ENCODE assay signal across 14 cellular contexts in genomic region chr13:114079601-114080536, GRCh38. TPM values are rescaled to one million over a fixed set of nuclear protein-coding genes. Genes with fewer than 3 reads are reported as not detected.
A peak's percentile ranks its signal among the peaks of the same experiment; 100 is the strongest.
DNase-seq lines count a peak whose midpoint lies in the region; ATAC-seq and TF ChIP-seq lines count a peak whose summit lies in the region.
"Had no signal": no experiment of that assay in that cellular context is flagged by ENCODE, and none has a peak within 500 bp of the region (broad histone marks: within the 10 kb centered on the region; RNA-seq: fewer than 3 reads in every experiment).

No MANE protein-coding gene starts in this region.

- H3K4me1 ChIP-seq in neuronal stem cell (ENCODE audit: control insufficient read depth in 2 of 2, insufficient read depth in 1 of 2, low read depth in 1 of 2, low read length in 2 of 2) (peaks cover 24 to 31% of the 10 kb centered on the region in 2 donors), PC-9 (replicated peaks; ENCODE audit: insufficient read depth) (peaks cover 20% of the 10 kb centered on the region)

- no peak overlapping the region for H3K4me2 ChIP-seq in neuronal stem cell (ENCODE audit: insufficient read depth, low read length, poor library complexity, severe bottlenecking)
- H3K4me2 ChIP-seq in PC-9: no peak overlapping the region; the same call in 1 of the 2 replicates

- H3K4me1 Mint-ChIP-seq in stimulated activated naive CD8-positive, alpha-beta T cell treated with anti-CD3 and anti-CD28 coated beads, Interleukin-15, amount 100 ng/mL, for 72 hours: peaks cover 66% of the 10 kb centered on the region

- H3K4ac ChIP-seq in neuronal stem cell (ENCODE audit: low read length): no peak overlapping the region

- H2AFZ ChIP-seq in neuronal stem cell (ENCODE audit: low read length) (no peak overlapping the region), PC-9 (no peak overlapping the region)

- DNase-seq in stimulated activated naive CD8-positive, alpha-beta T cell treated with anti-CD3 and anti-CD28 coated beads, Interleukin-15, amount 100 ng/mL, for 72 hours: no peak
- DNase-seq in stimulated activated naive CD8-positive, alpha-beta T cell treated with anti-CD3 and anti-CD28 coated beads, Interleukin-15, Interleukin-2, amounts not matched to agents 100 U/mL and 50 U/mL, for 24 hours: no peak
- DNase-seq in Right ventricle myocardium inferior (ENCODE audit: missing footprints) (peak; percentile 59), neuronal stem cell (ENCODE audit: low spot score) (no peak), PC-9 (no peak), NCI-H524 (lab: John Stamatoyannopoulos, UW) (no peak)
- DNase-seq: activated CD4-positive, alpha-beta T cell treated with anti-CD3 and anti-CD28 coated beads, Interleukin-2, amount 50 U/mL, for 4 hours; activated naive CD4-positive, alpha-beta T cell treated with anti-CD3 and anti-CD28 coated beads, Interleukin-2, amount 50 U/mL, for 16 hours; hypothalamus; MV-4-11; SIG-M5; T-helper 9 cell had no signal

- H4K8ac ChIP-seq in neuronal stem cell (ENCODE audit: low read depth, low read length): no peak overlapping the region

- no peak overlapping the region for H3K4me3 ChIP-seq in neuronal stem cell (ENCODE audit: low read length in 2 of 2)
- H3K4me3 ChIP-seq in PC-9: no peak overlapping the region

- H3K9ac ChIP-seq in neuronal stem cell (ENCODE audit: low read depth, low read length, poor library complexity): peak overlapping the region; percentile 65

- peak overlapping the region; percentile 3 for H2BK12ac ChIP-seq in neuronal stem cell (ENCODE audit: low read length)

- no peak overlapping the region for H3K27ac ChIP-seq in neuronal stem cell (replicated peaks; ENCODE audit: low read length)
- H3K27ac ChIP-seq in PC-9: no peak overlapping the region

- peak; percentile 25 for ATAC-seq in stimulated activated naive CD8-positive, alpha-beta T cell treated with anti-CD3 and anti-CD28 coated beads, Interleukin-15, amount 100 ng/mL, for 72 hours
- no peak for ATAC-seq in stimulated activated naive CD8-positive, alpha-beta T cell treated with anti-CD3 and anti-CD28 coated beads, Interleukin-15, Interleukin-2, amounts not matched to agents 100 U/mL and 50 U/mL, for 24 hours
- ATAC-seq in Right ventricle myocardium inferior (no peak), GM18861 (IDR thresholded peaks at IDR 0.05; ENCODE audit: unreplicated experiment) (no peak), GM19395 (IDR thresholded peaks at IDR 0.05; ENCODE audit: unreplicated experiment) (no peak)

- peaks cover 0 to 18% of the 10 kb centered on the region in 2 donors for H3K9me3 ChIP-seq in neuronal stem cell (replicated peaks in 1 of 2; ENCODE audit: control insufficient read depth in 2 of 2, insufficient read depth in 1 of 2, low read depth in 1 of 2, low read length in 2 of 2)
- H3K9me3 ChIP-seq in PC-9 (ENCODE audit: insufficient read depth, low read depth): no peaks in the 10 kb centered on the region

- no peak overlapping the region for H2BK5ac ChIP-seq in neuronal stem cell (ENCODE audit: low read length)

- H3K9me2 ChIP-seq in PC-9 (ENCODE audit: insufficient read depth): no peaks in the 10 kb centered on the region

- TF ChIP-seq CTCF in PC-9 (conservative IDR thresholded peaks at IDR 0.05): no peak

- H3K18ac ChIP-seq in neuronal stem cell (ENCODE audit: low read length): peak overlapping the region; percentile 79

- H3K4me3 Mint-ChIP-seq in stimulated activated naive CD8-positive, alpha-beta T cell treated with anti-CD3 and anti-CD28 coated beads, Interleukin-15, amount 100 ng/mL, for 72 hours: no peak overlapping the region

- intact Hi-C loops in Right ventricle myocardium inferior (cut with DNase I) (no loop called here), PC-9 (cut with micrococcal nuclease; ENCODE audit: unreplicated experiment) (no loop called here)

- H4K91ac ChIP-seq in neuronal stem cell (ENCODE audit: low read depth, low read length, poor library complexity): no peak overlapping the region

- H3K23ac ChIP-seq in neuronal stem cell (ENCODE audit: low read depth, low read length, poor library complexity): peak overlapping the region; percentile 58

- POLR2A ChIA-PET in PC-9 (lab: Charles Lee; ENCODE audit: unreplicated experiment): no interaction called here

- H3K14ac ChIP-seq in neuronal stem cell (ENCODE audit: low read length): peak overlapping the region; percentile 84

- no peaks in the 10 kb centered on the region for H4K20me1 ChIP-seq in PC-9 (ENCODE audit: insufficient read depth)

- no peak overlapping the region for H2BK120ac ChIP-seq in neuronal stem cell (ENCODE audit: low read depth, low read length)

- H3K36me3 ChIP-seq in neuronal stem cell (replicated peaks in 1 of 2; ENCODE audit: control insufficient read depth in 2 of 2, insufficient read depth in 2 of 2, low read length in 2 of 2) (peaks cover 0 to 20% of the 10 kb centered on the region in 2 donors), PC-9 (ENCODE audit: low read depth) (no peaks in the 10 kb centered on the region)

- H2AK5ac ChIP-seq in neuronal stem cell (ENCODE audit: low read depth, low read length): peak overlapping the region; percentile 89

- H2BK15ac ChIP-seq in neuronal stem cell (ENCODE audit: low read length): peak overlapping the region; percentile 91

- no peaks in the 10 kb centered on the region for H3K27me3 ChIP-seq in neuronal stem cell (ENCODE audit: control insufficient read depth in 3 of 3, insufficient read depth in 3 of 3, low read depth in 1 of 3, low read length in 3 of 3)
- no peaks in the 10 kb centered on the region for H3K27me3 ChIP-seq in PC-9 (ENCODE audit: insufficient read depth, low read depth)

- no peaks in the 10 kb centered on the region for H3K27me3 Mint-ChIP-seq in stimulated activated naive CD8-positive, alpha-beta T cell treated with anti-CD3 and anti-CD28 coated beads, Interleukin-15, amount 100 ng/mL, for 72 hours

- no peaks in the 10 kb centered on the region for H3K79me2 ChIP-seq in PC-9 (ENCODE audit: low read depth)

- peak overlapping the region in 1 of 2 donors; percentile 48 for H3K27ac Mint-ChIP-seq in stimulated activated naive CD8-positive, alpha-beta T cell treated with anti-CD3 and anti-CD28 coated beads, Interleukin-15, amount 100 ng/mL, for 72 hours

- CTCF ChIA-PET in PC-9 (lab: Charles Lee): no interaction called here

- no peaks in the 10 kb centered on the region for H3K9me3 Mint-ChIP-seq in stimulated activated naive CD8-positive, alpha-beta T cell treated with anti-CD3 and anti-CD28 coated beads, Interleukin-15, amount 100 ng/mL, for 72 hours

- no CpG with 5 or more reads among the region's 37 CpGs for WGBS in neuronal stem cell (ENCODE audit: extremely low coverage in 2 of 2, insufficient read length in 2 of 2, insufficient replicate concordance in 1 of 2), 2 donors

- peaks cover 20% of the 10 kb centered on the region; the same call in 1 of the 2 replicates for H3F3A ChIP-seq in PC-9 (ENCODE audit: insufficient read depth, low read depth)

- peaks cover 11% of the 10 kb centered on the region for H3K79me1 ChIP-seq in neuronal stem cell (ENCODE audit: low read depth, low read length)

- BruUV-seq in PC-9 (replicated peaks; lab: Mats Ljungman, UMichigan): no TSS peak

RNA-seq across cellular contexts. Expression of gene RASA3, which starts 52.6 kb away (rescaled TPM):
- total RNA-seq in Right ventricle myocardium inferior (12.7 TPM), PC-9 (2021) (9.7 and 10.0 TPM in 2 replicates)
- 9.5 TPM for polyA plus RNA-seq in neuronal stem cell (2013, experiment 1 of 2)
- polyA plus RNA-seq in neuronal stem cell (2013, experiment 2 of 2): 8.9 TPM
